ENCODE assay signal across 2 cellular contexts in genomic region chr1:247182994-247183393, GRCh38.
A peak's percentile ranks its signal among the peaks of the same experiment; 100 is the strongest.
TF ChIP-seq lines count a peak whose summit lies in the region.

No MANE protein-coding gene starts in this region.

TF ChIP-seq in HepG2, 621 proteins besides CTCF, POLR2A, EP300 and RAD21 (continued from another document and continues in another):
- TF ChIP-seq ZNF318 (CRISPR knock-in tag; IDR thresholded peaks at IDR 0.05) (no peak), NR2F1 (CRISPR knock-in tag; IDR thresholded peaks at IDR 0.05) (no peak), ZNF646 (CRISPR knock-in tag; IDR thresholded peaks at IDR 0.05) (no peak), MAFF (IDR thresholded peaks at IDR 0.05; ENCODE audit: low read depth, low read length) (peak; percentile 90), CBX5 (CRISPR knock-in tag; IDR thresholded peaks at IDR 0.05; ENCODE audit: borderline replicate concordance) (no peak), ZNF619 (CRISPR knock-in tag; IDR thresholded peaks at IDR 0.05) (no peak), NFE2L2 (IDR thresholded peaks at IDR 0.05; ENCODE audit: low read length) (peak; percentile 84)

TF ChIP-seq in WTC11, 78 proteins besides CTCF, POLR2A, EP300 and RAD21 (continued from another document):
- TF ChIP-seq STAT6 (CRISPR knock-in tag; conservative IDR thresholded peaks at IDR 0.05; ENCODE audit: low read depth) = no peak
TF ChIP-seq in WTC11: peak in this region for 1.
